9 cellular contexts compared by ENCODE assay signal in the genomic region with DNA sequence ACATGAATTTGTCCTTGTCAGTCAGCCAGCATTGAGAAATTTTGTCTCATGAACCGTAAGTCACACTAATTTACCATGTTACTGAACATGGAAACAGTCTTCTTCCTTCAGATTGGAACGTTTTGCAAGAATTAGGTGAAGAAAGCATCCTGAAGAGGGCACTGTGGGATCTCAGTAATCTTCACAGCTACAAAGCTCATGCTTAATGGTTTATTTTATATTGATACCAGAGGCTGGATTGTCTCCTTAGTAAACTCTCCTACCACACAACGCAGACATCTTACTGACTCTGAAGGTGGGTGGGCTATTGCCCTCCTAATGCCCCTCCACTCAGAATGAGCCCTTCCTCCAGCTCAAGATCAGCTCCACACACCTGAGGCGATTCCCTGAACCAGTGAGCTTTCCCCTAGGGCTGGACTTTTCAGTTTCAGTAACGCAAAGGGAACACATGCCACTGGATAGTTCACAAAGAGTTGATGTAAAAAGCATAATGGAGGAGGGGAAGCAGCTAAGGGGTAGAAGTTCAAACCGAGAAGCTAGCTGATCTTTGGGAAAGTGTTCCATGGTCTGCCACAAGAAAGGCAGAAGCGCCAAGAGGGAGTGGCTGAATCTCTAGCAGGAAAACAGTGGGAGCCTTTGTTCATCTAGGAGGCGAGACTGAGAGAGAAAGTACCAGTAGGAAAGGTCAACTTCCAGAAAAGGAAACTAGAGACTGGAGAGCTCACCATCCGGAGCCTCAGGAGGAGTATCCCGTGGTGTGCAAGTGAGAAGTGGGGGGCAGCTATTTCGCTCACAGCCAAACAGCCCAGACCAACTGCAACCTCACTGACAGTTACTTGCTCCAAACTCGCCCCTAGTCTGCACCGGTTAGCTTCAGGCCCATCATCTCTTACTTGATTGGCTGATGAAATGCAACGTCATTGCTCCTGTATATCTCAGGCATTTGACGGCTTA. TPM values are rescaled to one million over a fixed set of nuclear protein-coding genes. Genes with fewer than 3 reads are reported as not detected.
DNase-seq lines count a peak whose midpoint lies in the region; ATAC-seq and TF ChIP-seq lines count a peak whose summit lies in the region.
"Had no signal": no experiment of that assay in that cellular context is flagged by ENCODE, and none has a peak within 500 bp of the region (broad histone marks: within the 10 kb centered on the region; RNA-seq: fewer than 3 reads in every experiment).

A gene (minus strand): TSS at position 849 of the 954 bp plus-strand sequence. CDS start 7,425 bp downstream, outside the sequence.

- peak within 1 kb of the TSS; percentile 58 for H3K4me3 Mint-ChIP-seq in activated T-cell treated with anti-CD3 and anti-CD28 coated beads, Interleukin-2, amount 50 U/mL, for 4 hours
- peak within 1 kb of the TSS; percentile 49 for H3K4me3 Mint-ChIP-seq in natural killer cell treated with Interleukin-12 subunit alpha and Interleukin-12 subunit beta and Interleukin-15 and Interleukin-18, amount 100 ng/mL, for 72 hours

- POLR2A ChIA-PET in AG04450 (lab: Yijun Ruan, JAX): no interaction called here

- H3K4me3 ChIP-seq in AG04450 (ENCODE audit: low read depth, low read length) (peak within 1 kb of the TSS; percentile 11), fibroblast of the aortic adventitia (ENCODE audit: low read depth, low read length) (peak within 1 kb of the TSS; percentile 55)

- intact Hi-C loops in posterior vena cava (cut with DNase I): loop anchor here in 1 of 2 donors (10.0 kb wide), 1 partner anchor 231 kb away; no protein-coding TSS in a partner anchor

- peak; percentile 55 for ATAC-seq in HG03159 (IDR thresholded peaks at IDR 0.05; ENCODE audit: unreplicated experiment)
- peak; percentile 77 to 80 for ATAC-seq in activated T-cell treated with anti-CD3 and anti-CD28 coated beads, Interleukin-2, amount 50 U/mL, for 4 hours
- peak; percentile 46 to 50 for ATAC-seq in natural killer cell treated with Interleukin-12 subunit alpha and Interleukin-12 subunit beta and Interleukin-15 and Interleukin-18, amount 100 ng/mL, for 72 hours

- H3K27ac ChIP-seq in AG04450 (ENCODE audit: low read depth, low read length): no peak within 1 kb of the TSS

- TF ChIP-seq CTCF in AG04450 (IDR thresholded peaks at IDR 0.05; ENCODE audit: low read depth, low read length) (peak; percentile 74), GM12873 (IDR thresholded peaks at IDR 0.05; ENCODE audit: insufficient read depth, low read depth, low read length, missing control alignments) (peak; percentile 71), fibroblast of the aortic adventitia (IDR thresholded peaks at IDR 0.05; ENCODE audit: insufficient read depth, low read length) (peak; percentile 74)

- no peaks in the 10 kb centered on the region for H3K27me3 ChIP-seq in AG04450 (ENCODE audit: control insufficient read depth, insufficient read depth, low read length)

- DNase-seq in AG04450 (ENCODE audit: low read depth, low spot score) (peak; percentile 36), NCI-H460 (ENCODE audit: extremely low read depth, low read depth) (peak; percentile 51), fibroblast of the aortic adventitia (ENCODE audit: low read depth) (peak; percentile 89), posterior vena cava (ENCODE audit: low spot score) (no peak)
- DNase-seq in activated T-cell treated with anti-CD3 and anti-CD28 coated beads, Interleukin-2, amount 50 U/mL, for 4 hours: peak; percentile 20
- DNase-seq in natural killer cell treated with Interleukin-12 subunit alpha and Interleukin-12 subunit beta and Interleukin-15 and Interleukin-18, amount 100 ng/mL, for 72 hours (ENCODE audit: low spot score): no peak

- no peaks in the 10 kb centered on the region for H3K9me3 Mint-ChIP-seq in activated T-cell treated with anti-CD3 and anti-CD28 coated beads, Interleukin-2, amount 50 U/mL, for 4 hours
- no peaks in the 10 kb centered on the region for H3K9me3 Mint-ChIP-seq in natural killer cell treated with Interleukin-12 subunit alpha and Interleukin-12 subunit beta and Interleukin-15 and Interleukin-18, amount 100 ng/mL, for 72 hours

- no peaks in the 10 kb centered on the region for H3K27me3 Mint-ChIP-seq in activated T-cell treated with anti-CD3 and anti-CD28 coated beads, Interleukin-2, amount 50 U/mL, for 4 hours (ENCODE audit: low read depth)
- H3K27me3 Mint-ChIP-seq in natural killer cell treated with Interleukin-12 subunit alpha and Interleukin-12 subunit beta and Interleukin-15 and Interleukin-18, amount 100 ng/mL, for 72 hours: no peaks in the 10 kb centered on the region

- H3K4me1 Mint-ChIP-seq in activated T-cell treated with anti-CD3 and anti-CD28 coated beads, Interleukin-2, amount 50 U/mL, for 4 hours (ENCODE audit: low read depth): peaks cover 22% of the 10 kb centered on the region
- peaks cover 21 to 24% of the 10 kb centered on the region in 2 donors for H3K4me1 Mint-ChIP-seq in natural killer cell treated with Interleukin-12 subunit alpha and Interleukin-12 subunit beta and Interleukin-15 and Interleukin-18, amount 100 ng/mL, for 72 hours (ENCODE audit: low read depth in 2 of 2)

- no peaks in the 10 kb centered on the region for H3K36me3 Mint-ChIP-seq in activated T-cell treated with anti-CD3 and anti-CD28 coated beads, Interleukin-2, amount 50 U/mL, for 4 hours (ENCODE audit: insufficient read depth)
- no peaks in the 10 kb centered on the region for H3K36me3 Mint-ChIP-seq in natural killer cell treated with Interleukin-12 subunit alpha and Interleukin-12 subunit beta and Interleukin-15 and Interleukin-18, amount 100 ng/mL, for 72 hours

- H3K27ac Mint-ChIP-seq in natural killer cell treated with Interleukin-12 subunit alpha and Interleukin-12 subunit beta and Interleukin-15 and Interleukin-18, amount 100 ng/mL, for 72 hours: no peak within 1 kb of the TSS

- H3K9me3 ChIP-seq in AG04450 (ENCODE audit: control insufficient read depth, insufficient read depth, low read length): no peaks in the 10 kb centered on the region

- CTCF ChIA-PET in AG04450 (lab: Charles Lee): interaction anchor here (0.6 to 4.6 kb wide), 37 partner anchors 9 to 993 kb away, joined by 3 to 67 read pairs (median 5); a partner anchor contains a TSS

RNA-seq across cellular contexts. Expression of the gene that starts here (rescaled TPM):
- polyA plus RNA-seq in AG04450 (2011; rRNA removed): not detected in 2 replicates
- polyA minus RNA-seq in AG04450 (2011; rRNA and poly(A)+ RNA removed): not detected in 2 replicates
- not detected in 2 replicates for total RNA-seq in NCI-H460 (2014; rRNA removed; shearing (Covaris generic))
- polyA plus RNA-seq in NCI-H460 (2014; cell fraction: nucleus; rRNA removed): not detected in 2 replicates
- not detected for total RNA-seq in activated T-cell treated with anti-CD3 and anti-CD28 coated beads, Interleukin-2, amount 50 U/mL, for 4 hours
- total RNA-seq in fibroblast of the aortic adventitia (ENCODE audit: low replicate concordance) (0.33 and 0.45 TPM in 2 replicates), posterior vena cava (1 to 10 TPM in 1 of 2 donors, under 1 TPM in 1; 0.29 to 1.4 TPM)
- total RNA-seq in natural killer cell treated with Interleukin-12 subunit alpha and Interleukin-12 subunit beta and Interleukin-15 and Interleukin-18, amount 100 ng/mL, for 72 hours: not detected
- total RNA-seq: T-helper 2 cell treated with Interferon-gamma antibody and Interleukin-4, amounts not matched to agents 100 ng/mL and 5 ng/mL, for 36 hours had no signal

Comparison
In these comparisons a context has a peak if more than half of its experiments do, and no peak if none do; other contexts are left out.
1. Peak in DNase-seq and H3K4me3 ChIP-seq in AG04450; RNA of the gene not detected or under 1 TPM.
2. Peak in DNase-seq in NCI-H460; RNA of the gene not detected or under 1 TPM.
3. Peak in DNase-seq and ATAC-seq in activated T-cell treated with anti-CD3 and anti-CD28 coated beads, Interleukin-2, amount 50 U/mL, for 4 hours; RNA of the gene not detected or under 1 TPM.
4. Peak in DNase-seq and H3K4me3 ChIP-seq in fibroblast of the aortic adventitia; RNA of the gene not detected or under 1 TPM.
5. Peak in ATAC-seq in natural killer cell treated with Interleukin-12 subunit alpha and Interleukin-12 subunit beta and Interleukin-15 and Interleukin-18, amount 100 ng/mL, for 72 hours; RNA of the gene not detected or under 1 TPM.